19 cellular contexts compared by ENCODE assay signal in the genomic region with DNA sequence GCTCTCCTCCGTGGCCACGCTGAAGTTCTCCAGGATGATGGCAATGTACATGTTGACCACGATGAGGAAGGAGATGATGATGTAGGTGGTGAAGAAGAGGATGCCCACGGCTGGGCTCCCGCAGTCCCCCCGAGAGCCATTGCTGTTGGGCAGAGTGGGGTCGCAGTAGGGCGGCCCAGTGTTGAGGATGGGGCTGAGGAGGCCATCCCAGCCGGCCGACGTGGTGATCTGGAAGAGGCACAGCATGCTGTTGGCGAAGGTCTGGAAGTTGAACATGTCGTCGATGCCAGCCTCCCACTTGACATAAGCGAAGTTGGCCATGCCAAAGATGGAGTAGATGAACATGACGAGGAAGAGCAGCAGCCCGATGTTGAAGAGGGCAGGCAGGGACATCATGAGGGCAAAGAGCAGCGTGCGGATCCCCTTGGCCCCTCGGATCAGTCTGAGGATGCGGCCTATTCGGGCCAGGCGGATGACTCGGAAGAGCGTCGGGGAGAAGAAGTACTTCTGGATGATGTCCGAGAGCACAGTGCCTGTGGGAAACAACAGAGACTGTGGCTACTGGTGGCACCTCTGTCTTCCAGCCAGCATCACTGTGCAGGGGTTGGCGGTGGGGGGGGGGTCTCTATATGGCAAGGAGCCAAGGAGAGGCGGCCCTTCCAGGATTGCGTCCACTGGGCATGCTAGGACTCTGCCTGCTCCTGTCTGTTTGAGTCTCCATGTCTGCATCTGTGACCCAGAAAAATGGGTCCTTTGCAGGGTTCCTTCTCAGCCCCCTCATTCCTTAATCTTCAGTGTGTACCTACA.
"Had no signal": no experiment of that assay in that cellular context is flagged by ENCODE, and none has a peak within 500 bp of the region (broad histone marks: within the 10 kb centered on the region; RNA-seq: fewer than 3 reads in every experiment).

No MANE protein-coding gene starts in this region.

- H3K4me1 Mint-ChIP-seq: activated naive CD4-positive, alpha-beta T cell treated with anti-CD3 and anti-CD28 coated beads, Interleukin-2, amount 50 U/mL, for 24 hours; activated T-helper 17 cell treated with anti-CD3 and anti-CD28 coated beads, Interleukin-2, amount 50 U/mL, for 72 hours; naive thymus-derived CD8-positive, alpha-beta T cell had no signal

- H3K4me3 ChIP-seq: adrenal gland, cardiac muscle cell, esophagus muscularis mucosa, left lung, psoas muscle, right lobe of liver, smooth muscle cell, thoracic aorta, uterus had no signal

- H3K27ac Mint-ChIP-seq: activated CD8-positive, alpha-beta T cell treated with anti-CD3 and anti-CD28 coated beads, Interleukin-2, amount 10 ng/mL, durations not matched to agents 7 days and 5 days; activated naive CD4-positive, alpha-beta T cell treated with anti-CD3 and anti-CD28 coated beads, Interleukin-2, amount 50 U/mL, for 24 hours; activated T-helper 17 cell treated with anti-CD3 and anti-CD28 coated beads, Interleukin-2, amount 50 U/mL, for 72 hours; naive thymus-derived CD8-positive, alpha-beta T cell had no signal

- DNase-seq: activated CD8-positive, alpha-beta T cell treated with anti-CD3 and anti-CD28 coated beads, Interleukin-2, amount 10 ng/mL, durations not matched to agents 7 days and 5 days; activated T-cell treated with anti-CD3 and anti-CD28 coated beads for 4 hours; left lung; mammary epithelial cell; naive thymus-derived CD8-positive, alpha-beta T cell; occipital lobe; psoas muscle; right lobe of liver; SIG-M5; uterus had no signal

- FAIRE-seq: islet of Langerhans had no signal

- H3K27me3 Mint-ChIP-seq: activated naive CD4-positive, alpha-beta T cell treated with anti-CD3 and anti-CD28 coated beads, Interleukin-2, amount 50 U/mL, for 24 hours; activated T-helper 17 cell treated with anti-CD3 and anti-CD28 coated beads, Interleukin-2, amount 50 U/mL, for 72 hours had no signal

- H3K36me3 Mint-ChIP-seq: activated naive CD4-positive, alpha-beta T cell treated with anti-CD3 and anti-CD28 coated beads, Interleukin-2, amount 50 U/mL, for 24 hours; naive thymus-derived CD8-positive, alpha-beta T cell had no signal

- H3K27me3 ChIP-seq: adrenal gland, esophagus muscularis mucosa, left lung, right lobe of liver, uterus had no signal

- H3K9me3 Mint-ChIP-seq: activated naive CD4-positive, alpha-beta T cell treated with anti-CD3 and anti-CD28 coated beads, Interleukin-2, amount 50 U/mL, for 24 hours; activated T-helper 17 cell treated with anti-CD3 and anti-CD28 coated beads, Interleukin-2, amount 50 U/mL, for 72 hours had no signal

- H3K4me3 Mint-ChIP-seq: activated CD8-positive, alpha-beta T cell treated with anti-CD3 and anti-CD28 coated beads, Interleukin-2, amount 10 ng/mL, durations not matched to agents 7 days and 5 days; activated naive CD4-positive, alpha-beta T cell treated with anti-CD3 and anti-CD28 coated beads, Interleukin-2, amount 50 U/mL, for 24 hours; activated T-helper 17 cell treated with anti-CD3 and anti-CD28 coated beads, Interleukin-2, amount 50 U/mL, for 72 hours; naive thymus-derived CD8-positive, alpha-beta T cell had no signal

- ATAC-seq: activated CD4-positive, CD25-positive, alpha-beta regulatory T cell treated with anti-CD3 and anti-CD28 coated beads, Interleukin-2, amount 50 U/mL, for 24 hours; activated CD8-positive, alpha-beta T cell treated with anti-CD3 and anti-CD28 coated beads, Interleukin-2, amount 10 ng/mL, durations not matched to agents 7 days and 5 days; activated T-helper 17 cell treated with anti-CD3 and anti-CD28 coated beads, Interleukin-2, amount 50 U/mL, for 72 hours; left lung; naive thymus-derived CD8-positive, alpha-beta T cell; psoas muscle; right lobe of liver had no signal

- H3K36me3 ChIP-seq: adrenal gland, cardiac muscle cell, left lung, right lobe of liver, thoracic aorta, uterus had no signal
